Comparison of ENCODE assay signal across 24 cellular contexts in the genomic region with DNA sequence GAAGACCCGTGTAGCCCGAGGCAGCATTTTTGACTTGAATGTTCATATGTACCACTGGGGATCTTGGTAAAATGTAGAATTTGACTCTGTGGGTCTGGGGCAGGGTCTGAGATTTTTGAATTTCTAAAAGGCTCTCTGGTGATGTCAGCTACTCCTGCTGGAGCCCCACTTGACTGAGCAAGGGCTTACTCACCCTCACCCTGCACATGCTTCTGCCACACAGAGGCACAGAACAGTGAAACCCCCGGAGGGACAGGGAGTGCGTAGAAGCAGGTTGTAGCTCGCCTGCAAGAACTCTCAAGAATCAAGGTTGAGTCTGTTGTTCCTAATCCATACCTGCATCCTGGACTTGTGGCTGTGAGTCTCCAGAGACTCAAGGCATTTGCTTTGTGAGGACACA. TPM values are rescaled to one million over a fixed set of nuclear protein-coding genes. Genes with fewer than 3 reads are reported as not detected.
DNase-seq lines count a peak whose midpoint lies in the region; ATAC-seq and TF ChIP-seq lines count a peak whose summit lies in the region.
"Had no signal": no experiment of that assay in that cellular context is flagged by ENCODE, and none has a peak within 500 bp of the region (broad histone marks: within the 10 kb centered on the region; RNA-seq: fewer than 3 reads in every experiment).

No MANE protein-coding gene starts in this region.

- no peak overlapping the region for H3K9ac ChIP-seq in smooth muscle cell (ENCODE audit: low read depth)
- H3K9ac ChIP-seq: KMS-11, parathyroid adenoma had no signal

- POLR2A ChIA-PET in RWPE1 (lab: Yijun Ruan, JAX; ENCODE audit: low non-redundant PET), result no interaction called here

- CTCF ChIA-PET in RWPE1 (lab: Yijun Ruan, JAX), result interaction anchor here (0.6 to 1.0 kb wide), 2 partner anchors 56 to 171 kb away, joined by 3 to 5 read pairs; no protein-coding TSS in a partner anchor

- no peaks in the 10 kb centered on the region for H3K27me3 ChIP-seq in smooth muscle cell (ENCODE audit: low read depth)
- H3K27me3 ChIP-seq: hepatocyte, SJSA1, transverse colon had no signal

- no peaks in the 10 kb centered on the region for H3F3A ChIP-seq in smooth muscle cell (ENCODE audit: low read depth)

- ATAC-seq in esophagus mucosa, result peak; percentile 91
- ATAC-seq: activated CD8-positive, alpha-beta memory T cell treated with anti-CD3 and anti-CD28 coated beads, Interleukin-2, amount 10 ng/mL, durations not matched to agents 7 days and 5 days; activated T-cell treated with anti-CD3 and anti-CD28 coated beads, Interleukin-2, amount 50 U/mL, for 4 hours had no signal

- DNase-seq in HCEC 1CT, result peak; percentile 9
- DNase-seq in RWPE1 (ENCODE audit: low spot score), result peak; percentile 81
- DNase-seq in smooth muscle cell (lab: John Stamatoyannopoulos, UW; ENCODE audit: unreplicated experiment), result no peak
- no peak for DNase-seq in cortex of kidney (lab: John Stamatoyannopoulos, UW)
- no peak for DNase-seq in HUDEP-2 (lab: John Stamatoyannopoulos, UW; ENCODE audit: unreplicated experiment in 76 of 76)
- no peak for DNase-seq in NCI-H2029 (lab: John Stamatoyannopoulos, UW)
- DNase-seq: activated CD8-positive, alpha-beta memory T cell treated with anti-CD3 and anti-CD28 coated beads, Interleukin-2, amount 10 ng/mL, durations not matched to agents 7 days and 5 days; activated gamma-delta T cell treated with Interleukin-2 at 50 U/mL for 16 hours; activated T-cell treated with anti-CD3 and anti-CD28 coated beads, Interleukin-2, amount 50 U/mL, for 4 hours; Caco-2; dermis blood vessel endothelial cell; DMS53; H7; NCI-H2029 treated with DMSO at 0.1 percent for 48 hours; NCI-H345; NCI-H748 treated with DMSO at 0.1 percent for 48 hours; stimulated activated CD4-positive, alpha-beta T cell treated with anti-CD3 and anti-CD28 coated beads, Interleukin-4, amount 100 ng/mL, for 1 hour; transverse colon had no signal

- no peaks in the 10 kb centered on the region for H3K36me3 ChIP-seq in smooth muscle cell (ENCODE audit: low read depth)
- H3K36me3 ChIP-seq: SJSA1, transverse colon had no signal

- no peaks in the 10 kb centered on the region for H3K4me1 ChIP-seq in smooth muscle cell (ENCODE audit: low read depth)
- H3K4me1 ChIP-seq: Caco-2, SJSA1 had no signal

- H3K79me2 ChIP-seq in smooth muscle cell (ENCODE audit: low read depth), result no peaks in the 10 kb centered on the region
- H3K79me2 ChIP-seq: hepatocyte had no signal

- H3K9me3 ChIP-seq in smooth muscle cell (replicated peaks; ENCODE audit: low read depth), result no peaks in the 10 kb centered on the region
- H3K9me3 ChIP-seq: Caco-2, SJSA1, transverse colon had no signal

- peak overlapping the region; percentile 33 for H3K27ac ChIP-seq in RWPE1
- peak overlapping the region; percentile 48 for H3K27ac ChIP-seq in smooth muscle cell (ENCODE audit: low read depth)
- H3K27ac ChIP-seq: C4-2B, hepatocyte, KMS-11, parathyroid adenoma, SJSA1, transverse colon had no signal

- no peak overlapping the region for H2AFZ ChIP-seq in smooth muscle cell (ENCODE audit: low read depth)
- H2AFZ ChIP-seq: hepatocyte, parathyroid adenoma had no signal

- no peaks in the 10 kb centered on the region for H4K20me1 ChIP-seq in smooth muscle cell (ENCODE audit: low read depth)

- 81% methylated on average over 5 of the region's 5 CpGs for WGBS in smooth muscle cell (ENCODE audit: low lambda C conversion rate)

- no peak for TF ChIP-seq CTCF in RWPE1 (conservative IDR thresholded peaks at IDR 0.05; ENCODE audit: low read depth)
- TF ChIP-seq CTCF in smooth muscle cell (IDR thresholded peaks at IDR 0.05; ENCODE audit: borderline replicate concordance, insufficient read depth, poor library complexity, severe bottlenecking), result no peak

- H3K4me3 ChIP-seq in smooth muscle cell, result no peak overlapping the region
- H3K4me3 ChIP-seq: hepatocyte, SJSA1, transverse colon had no signal

- H3K4me2 ChIP-seq in smooth muscle cell, result no peak overlapping the region
- H3K4me2 ChIP-seq: hepatocyte, KMS-11 had no signal

RNA-seq across cellular contexts. Expression of a gene that starts 41.1 kb away (rescaled TPM):
- total RNA-seq in esophagus mucosa (23.6 TPM), smooth muscle cell (1.0 and 12.6 TPM in 2 replicates)
- polyA plus RNA-seq in smooth muscle cell, result 1.3 and 4.7 TPM in 2 replicates
- total RNA-seq: Caco-2, SJSA1 had no signal

Comparison
In these comparisons a context has a peak if more than half of its experiments do, and no peak if none do; other contexts are left out.
1. DNase-seq: peak in HCEC 1CT (single experiment) and RWPE1 (single experiment); none in smooth muscle cell (single experiment), cortex of kidney (single experiment), HUDEP-2 (0 of 76) and NCI-H2029 (single experiment).